ENCODE assay signal across 1 cellular context in genomic region chr13:51048166-51048461, GRCh38.
TF ChIP-seq lines count a peak whose summit lies in the region.

No MANE protein-coding gene starts in this region.

TF ChIP-seq in HEK293, 187 proteins besides CTCF, POLR2A, EP300 and RAD21:
- TF ChIP-seq, protein P1, sequence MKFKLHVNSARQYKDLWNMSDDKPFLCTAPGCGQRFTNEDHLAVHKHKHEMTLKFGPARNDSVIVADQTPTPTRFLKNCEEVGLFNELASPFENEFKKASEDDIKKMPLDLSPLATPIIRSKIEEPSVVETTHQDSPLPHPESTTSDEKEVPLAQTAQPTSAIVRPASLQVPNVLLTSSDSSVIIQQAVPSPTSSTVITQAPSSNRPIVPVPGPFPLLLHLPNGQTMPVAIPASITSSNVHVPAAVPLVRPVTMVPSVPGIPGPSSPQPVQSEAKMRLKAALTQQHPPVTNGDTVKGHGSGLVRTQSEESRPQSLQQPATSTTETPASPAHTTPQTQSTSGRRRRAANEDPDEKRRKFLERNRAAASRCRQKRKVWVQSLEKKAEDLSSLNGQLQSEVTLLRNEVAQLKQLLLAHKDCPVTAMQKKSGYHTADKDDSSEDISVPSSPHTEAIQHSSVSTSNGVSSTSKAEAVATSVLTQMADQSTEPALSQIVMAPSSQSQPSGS (tag by site-specific recombination; IDR thresholded peaks at IDR 0.05; ENCODE audit: low read depth), result peak; percentile 78
- no peak for TF ChIP-seq ZNF792 (tag by site-specific recombination; IDR thresholded peaks at IDR 0.05)
- TF ChIP-seq ZNF623 (tag by site-specific recombination; IDR thresholded peaks at IDR 0.05), result no peak
